8 cellular contexts compared by ENCODE assay signal in the genomic region with DNA sequence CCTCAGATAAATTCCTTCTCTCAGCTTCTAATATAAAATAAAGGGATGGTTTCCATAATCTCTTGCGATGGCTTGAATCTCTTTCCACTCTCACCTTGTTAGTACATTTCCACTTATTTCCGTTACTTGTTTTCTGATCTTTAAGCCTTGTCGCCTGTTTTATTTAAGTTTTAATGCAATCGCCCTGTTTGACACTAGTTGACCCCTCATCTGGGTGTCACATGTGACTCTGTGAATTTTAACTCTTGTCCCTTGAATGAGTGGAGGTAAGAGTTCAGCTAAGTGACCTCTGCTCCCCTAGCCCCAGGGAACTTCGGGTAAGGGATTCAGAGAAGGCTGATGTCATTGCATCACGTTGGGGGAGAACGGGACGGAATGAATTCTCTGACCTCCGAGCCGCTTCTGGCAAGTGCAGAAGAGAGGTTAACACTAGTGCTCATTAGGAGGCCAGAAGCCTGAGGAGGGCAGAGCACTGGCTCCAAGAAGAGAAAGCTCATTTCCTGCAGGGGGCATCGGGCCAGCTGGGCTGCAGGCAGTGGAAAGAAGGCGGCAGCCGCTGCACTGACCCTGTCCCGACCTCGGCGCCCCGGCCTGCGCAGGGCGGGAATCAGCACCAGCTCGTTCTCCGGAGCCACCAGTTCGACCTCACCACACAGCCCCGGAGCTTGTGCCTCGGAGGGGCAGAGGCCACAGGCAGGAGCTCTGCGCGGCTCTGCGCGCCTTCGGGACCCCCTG. TPM values are rescaled to one million over a fixed set of nuclear protein-coding genes. Genes with fewer than 3 reads are reported as not detected.
DNase-seq lines count a peak whose midpoint lies in the region; ATAC-seq and TF ChIP-seq lines count a peak whose summit lies in the region.

No MANE protein-coding gene starts in this region.

- TF ChIP-seq CTCF in BJ (IDR thresholded peaks at IDR 0.05; ENCODE audit: insufficient read depth, low read depth, low read length) (peak; percentile 58), GM13976 (IDR thresholded peaks at IDR 0.05; ENCODE audit: borderline replicate concordance, control extremely low read depth, extremely low read depth, insufficient read depth, missing control alignments) (no peak), neural crest cell (conservative IDR thresholded peaks at IDR 0.05) (peak; percentile 48)

- H3K9me3 Mint-ChIP-seq in neural crest cell = no peaks in the 10 kb centered on the region

- peak overlapping the region; percentile 59 for H3K4me3 ChIP-seq in BJ (ENCODE audit: low read depth, low read length)

- peak; percentile 18 for ATAC-seq in HG02938 (IDR thresholded peaks at IDR 0.05; ENCODE audit: unreplicated experiment)

- no peaks in the 10 kb centered on the region; the same call in 1 of the 2 replicates for H3K36me3 ChIP-seq in BJ (ENCODE audit: control insufficient read depth, insufficient read depth, low read length)

- H3K27me3 Mint-ChIP-seq in neural crest cell (ENCODE audit: low read depth) = no peaks in the 10 kb centered on the region

- CTCF ChIA-PET in BJ (lab: Yijun Ruan, JAX) = interaction anchor here (0.6 to 5.0 kb wide), 11 partner anchors 13 to 169 kb away, joined by 3 to 46 read pairs (median 7); partner anchors contain the start of genes CCDC107, FAM221B, NPR2 and RMRP

- peaks cover 2% of the 10 kb centered on the region for H3K36me3 Mint-ChIP-seq in neural crest cell (ENCODE audit: low read depth)

- H3K4me3 Mint-ChIP-seq in neural crest cell = peak overlapping the region; percentile 91

- H3K27me3 ChIP-seq in BJ (ENCODE audit: control insufficient read depth, insufficient read depth, low read length) = peaks cover 2% of the 10 kb centered on the region; the same call in 1 of the 2 replicates

- POLR2A ChIA-PET in BJ (lab: Charles Lee) = interaction anchor here (0.6 to 1.0 kb wide), 2 partner anchors 68 to 278 kb away, joined by 3 to 5 read pairs; no protein-coding TSS in a partner anchor

- in situ Hi-C loops in GM13976 (cut with MboI; ENCODE audit: low sequenced_read_pairs, unreplicated experiment) = no loop called here

- H3K27ac Mint-ChIP-seq in neural crest cell (ENCODE audit: unreplicated experiment) = peak overlapping the region; percentile 85

- H3K4me1 Mint-ChIP-seq in neural crest cell = peaks cover 39% of the 10 kb centered on the region

- no peak for DNase-seq in BJ (ENCODE audit: low read depth)
- peak; percentile 57 for DNase-seq in GM13976 (ENCODE audit: low spot score)
- DNase-seq in NCI-H2029 treated with DMSO at 0.1 percent for 48 hours (lab: John Stamatoyannopoulos, UW) = peak; percentile 29
- DNase-seq in activated effector memory CD4-positive, alpha-beta T cell treated with Interleukin-2 at 50 U/mL for 16 hours = peak; percentile 10
- DNase-seq in germinal center (ENCODE audit: low spot score) = peak; percentile 62
- DNase-seq in neural crest cell (ENCODE audit: low read depth, low spot score) = peak; percentile 62
- no peak for DNase-seq in T-helper 9 cell

RNA-seq across cellular contexts. Expression of gene HINT2, which starts 0.6 kb away (rescaled TPM):
- 20.9 and 30.0 TPM in 2 replicates for polyA plus RNA-seq in BJ (2011; rRNA removed)
- polyA minus RNA-seq in BJ (2011; rRNA and poly(A)+ RNA removed) = 3.6 and 3.9 TPM in 2 replicates
- total RNA-seq in neural crest cell = 54.1 and 60.1 TPM in 2 replicates

RNA-seq across cellular contexts. Expression of gene SPAG8, which starts 2.2 kb away (rescaled TPM):
- polyA plus RNA-seq in BJ (2011; rRNA removed) = 0.50 and 0.85 TPM in 2 replicates
- 0.31 and 0.62 TPM in 2 replicates for polyA minus RNA-seq in BJ (2011; rRNA and poly(A)+ RNA removed)
- 1.4 TPM in 2 replicates for total RNA-seq in neural crest cell

RNA-seq across cellular contexts. Expression of gene FAM221B, which starts 14.3 kb away (rescaled TPM):
- not detected in 2 replicates for polyA plus RNA-seq in BJ (2011; rRNA removed)
- polyA minus RNA-seq in BJ (2011; rRNA and poly(A)+ RNA removed) = not detected in 2 replicates
- total RNA-seq in neural crest cell = 0.19 and 0.43 TPM in 2 replicates

RNA-seq across cellular contexts. Expression of gene TMEM8B, which starts 14.8 kb away (rescaled TPM):
- 3.4 and 5.6 TPM in 2 replicates for polyA plus RNA-seq in BJ (2011; rRNA removed)
- polyA minus RNA-seq in BJ (2011; rRNA and poly(A)+ RNA removed) = 3.4 and 3.6 TPM in 2 replicates
- 23.9 and 26.5 TPM in 2 replicates for total RNA-seq in neural crest cell

RNA-seq across cellular contexts. Expression of gene NPR2, which starts 22.9 kb away (rescaled TPM):
- 30.1 and 33.4 TPM in 2 replicates for polyA plus RNA-seq in BJ (2011; rRNA removed)
- polyA minus RNA-seq in BJ (2011; rRNA and poly(A)+ RNA removed) = 31.7 and 38.1 TPM in 2 replicates
- total RNA-seq in neural crest cell = 26.9 and 27.6 TPM in 2 replicates

Comparison
In these comparisons a context has a peak if more than half of its experiments do, and no peak if none do; other contexts are left out.
1. DNase-seq: peak in GM13976 (single experiment), NCI-H2029 treated with DMSO at 0.1 percent for 48 hours (single experiment), activated effector memory CD4-positive, alpha-beta T cell treated with Interleukin-2 at 50 U/mL for 16 hours (single experiment), germinal center (single experiment) and neural crest cell (single experiment); none in BJ (single experiment) and T-helper 9 cell (single experiment).